In the genomic region with DNA sequence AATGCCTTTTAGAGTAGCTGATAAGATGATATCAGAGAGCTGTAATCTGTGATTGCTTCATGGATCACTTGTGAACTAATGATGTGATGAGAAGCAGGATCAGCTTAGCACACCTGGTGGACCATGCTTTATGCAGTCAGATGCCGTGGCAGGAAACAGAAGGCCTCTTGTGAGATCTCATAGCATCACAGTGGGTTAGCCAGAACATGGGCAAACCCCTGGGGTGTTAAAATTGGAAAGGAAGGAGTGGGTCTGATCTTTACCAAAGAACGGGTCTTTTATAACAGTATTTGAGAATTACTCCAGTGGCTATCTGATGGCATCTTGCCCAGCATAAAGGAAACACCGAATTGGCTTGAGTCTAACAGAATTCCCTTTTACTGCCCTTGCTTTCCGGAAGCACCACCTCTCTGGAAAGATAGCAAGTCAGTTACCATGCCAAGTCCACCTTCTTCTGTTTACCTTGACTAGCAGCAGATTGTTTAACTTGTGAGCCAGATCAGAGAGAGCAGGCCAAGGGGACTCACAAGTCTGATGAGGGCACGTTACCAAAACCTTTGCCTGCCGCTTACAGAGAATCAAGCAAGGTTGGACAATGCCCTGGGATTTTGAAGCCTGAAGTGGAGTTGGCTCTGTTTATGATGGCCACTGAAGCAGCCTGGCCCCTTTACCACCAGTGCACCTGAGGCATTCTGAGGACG, we compare ENCODE assay signal across 1 cellular context.
TF ChIP-seq lines count a peak whose summit lies in the region.

No MANE protein-coding gene starts in this region.

TF ChIP-seq in HepG2, 621 proteins besides CTCF, POLR2A, EP300 and RAD21 (continued from another document and continues in another):
- TF ChIP-seq ZMYM3 (CRISPR knock-in tag; IDR thresholded peaks at IDR 0.05) (peak; percentile 26), YEATS4 (CRISPR knock-in tag; IDR thresholded peaks at IDR 0.05; ENCODE audit: borderline replicate concordance) (no peak), ZNF24 (IDR thresholded peaks at IDR 0.05) (no peak), ZNF883 (CRISPR knock-in tag; IDR thresholded peaks at IDR 0.05; ENCODE audit: not compliant biosample characterization) (no peak), HOXA5 (CRISPR knock-in tag; IDR thresholded peaks at IDR 0.05) (no peak), RFXANK (CRISPR knock-in tag; IDR thresholded peaks at IDR 0.05) (0 out of 2 replicates have a peak, but pooled peaks have one; percentile 68), MIER2 (CRISPR knock-in tag; IDR thresholded peaks at IDR 0.05) (no peak), MAFG (CRISPR knock-in tag; IDR thresholded peaks at IDR 0.05) (no peak), RFX5 (IDR thresholded peaks at IDR 0.05; ENCODE audit: low read depth, low read length) (no peak), CEBPG (CRISPR knock-in tag; IDR thresholded peaks at IDR 0.05) (no peak), HOXA9 (CRISPR knock-in tag; IDR thresholded peaks at IDR 0.05; ENCODE audit: borderline replicate concordance) (no peak), HDAC2 (CRISPR knock-in tag; IDR thresholded peaks at IDR 0.05) (peak; percentile 67; the same call in 1 of the 2 replicates), ZKSCAN8 (CRISPR knock-in tag; IDR thresholded peaks at IDR 0.05; ENCODE audit: borderline replicate concordance) (no peak), KDM6A (CRISPR knock-in tag; IDR thresholded peaks at IDR 0.05; ENCODE audit: low read depth) (no peak; the same call in 1 of the 2 replicates), ISL2 (CRISPR knock-in tag; IDR thresholded peaks at IDR 0.05) (peak; percentile 67; the same call in 1 of the 2 replicates), ZNF367 (CRISPR knock-in tag; IDR thresholded peaks at IDR 0.05; ENCODE audit: borderline replicate concordance) (no peak), MLX (CRISPR knock-in tag; IDR thresholded peaks at IDR 0.05) (no peak), GPBP1L1 (CRISPR knock-in tag; IDR thresholded peaks at IDR 0.05) (no peak), GLMP (CRISPR knock-in tag; IDR thresholded peaks at IDR 0.05; ENCODE audit: borderline replicate concordance) (no peak), GLI4 (CRISPR knock-in tag; IDR thresholded peaks at IDR 0.05; ENCODE audit: borderline replicate concordance) (no peak), CENPX (CRISPR knock-in tag; IDR thresholded peaks at IDR 0.05) (no peak), ZNF12 (CRISPR knock-in tag; IDR thresholded peaks at IDR 0.05) (no peak), POLR2G (IDR thresholded peaks at IDR 0.05; ENCODE audit: low read depth, low read length) (no peak), MTF1 (CRISPR knock-in tag; IDR thresholded peaks at IDR 0.05) (no peak), XRCC5 (optimal IDR thresholded peaks at IDR 0.05; ENCODE audit: low read length) (peak; percentile 87), ARNTL (CRISPR knock-in tag; IDR thresholded peaks at IDR 0.05) (no peak), MAFK (conservative IDR thresholded peaks at IDR 0.05 in 1 of 2, IDR thresholded peaks at IDR 0.05 in 1 of 2; ENCODE audit: low read length in 2 of 2) (no peak), KAT2B (IDR thresholded peaks at IDR 0.05; ENCODE audit: borderline replicate concordance, low read depth, low read length) (no peak), GABPA (IDR thresholded peaks at IDR 0.05; ENCODE audit: low read depth, low read length) (no peak), GABPA (CRISPR knock-in tag; IDR thresholded peaks at IDR 0.05; ENCODE audit: low read depth) (peak; percentile 46), SMAD1 (CRISPR knock-in tag; IDR thresholded peaks at IDR 0.05; ENCODE audit: borderline replicate concordance, low read depth) (no peak), ARID2 (CRISPR knock-in tag; IDR thresholded peaks at IDR 0.05; ENCODE audit: borderline replicate concordance) (no peak), ZNF609 (CRISPR knock-in tag; IDR thresholded peaks at IDR 0.05; ENCODE audit: borderline replicate concordance) (no peak), ZNF260 (CRISPR knock-in tag; IDR thresholded peaks at IDR 0.05; ENCODE audit: borderline replicate concordance, low read depth) (no peak), YY1 (IDR thresholded peaks at IDR 0.05; ENCODE audit: insufficient read depth, insufficient replicate concordance, low read depth, low read length) (no peak), NFE2L1 (CRISPR knock-in tag; IDR thresholded peaks at IDR 0.05; ENCODE audit: borderline replicate concordance) (no peak), JUND (CRISPR knock-in tag; IDR thresholded peaks at IDR 0.05) (no peak), CAMTA2 (CRISPR knock-in tag; IDR thresholded peaks at IDR 0.05; ENCODE audit: borderline replicate concordance) (no peak), AFF4 (CRISPR knock-in tag; IDR thresholded peaks at IDR 0.05) (no peak), NR2F1 (CRISPR knock-in tag; IDR thresholded peaks at IDR 0.05) (peak in 1 of 2 experiments; percentile 17; a peak in 1 of 4 replicates), RELA (CRISPR knock-in tag; IDR thresholded peaks at IDR 0.05) (no peak), ZNF382 (CRISPR knock-in tag; IDR thresholded peaks at IDR 0.05; ENCODE audit: borderline replicate concordance) (no peak), CREM (IDR thresholded peaks at IDR 0.05) (no peak), CREM (CRISPR knock-in tag; IDR thresholded peaks at IDR 0.05) (no peak), ZNF691 (CRISPR knock-in tag; IDR thresholded peaks at IDR 0.05; ENCODE audit: borderline replicate concordance, low read depth) (no peak; the same call in 1 of the 2 replicates), RFX3 (CRISPR knock-in tag; IDR thresholded peaks at IDR 0.05) (no peak), NFRKB (IDR thresholded peaks at IDR 0.05) (no peak), ZNF207 (IDR thresholded peaks at IDR 0.05; ENCODE audit: borderline replicate concordance) (no peak), MTF2 (CRISPR knock-in tag; IDR thresholded peaks at IDR 0.05; ENCODE audit: borderline replicate concordance) (no peak)
- TF ChIP-seq, protein P1, sequence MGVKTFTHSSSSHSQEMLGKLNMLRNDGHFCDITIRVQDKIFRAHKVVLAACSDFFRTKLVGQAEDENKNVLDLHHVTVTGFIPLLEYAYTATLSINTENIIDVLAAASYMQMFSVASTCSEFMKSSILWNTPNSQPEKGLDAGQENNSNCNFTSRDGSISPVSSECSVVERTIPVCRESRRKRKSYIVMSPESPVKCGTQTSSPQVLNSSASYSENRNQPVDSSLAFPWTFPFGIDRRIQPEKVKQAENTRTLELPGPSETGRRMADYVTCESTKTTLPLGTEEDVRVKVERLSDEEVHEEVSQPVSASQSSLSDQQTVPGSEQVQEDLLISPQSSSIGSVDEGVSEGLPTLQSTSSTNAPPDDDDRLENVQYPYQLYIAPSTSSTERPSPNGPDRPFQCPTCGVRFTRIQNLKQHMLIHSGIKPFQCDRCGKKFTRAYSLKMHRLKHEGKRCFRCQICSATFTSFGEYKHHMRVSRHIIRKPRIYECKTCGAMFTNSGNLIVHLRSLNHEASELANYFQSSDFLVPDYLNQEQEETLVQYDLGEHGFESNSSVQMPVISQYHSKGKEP (CRISPR knock-in tag; IDR thresholded peaks at IDR 0.05), result no peak
- TF ChIP-seq, protein P2, sequence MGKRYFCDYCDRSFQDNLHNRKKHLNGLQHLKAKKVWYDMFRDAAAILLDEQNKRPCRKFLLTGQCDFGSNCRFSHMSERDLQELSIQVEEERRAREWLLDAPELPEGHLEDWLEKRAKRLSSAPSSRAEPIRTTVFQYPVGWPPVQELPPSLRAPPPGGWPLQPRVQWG (CRISPR knock-in tag; IDR thresholded peaks at IDR 0.05; ENCODE audit: borderline replicate concordance, low read depth), result no peak
- TF ChIP-seq, protein P3, sequence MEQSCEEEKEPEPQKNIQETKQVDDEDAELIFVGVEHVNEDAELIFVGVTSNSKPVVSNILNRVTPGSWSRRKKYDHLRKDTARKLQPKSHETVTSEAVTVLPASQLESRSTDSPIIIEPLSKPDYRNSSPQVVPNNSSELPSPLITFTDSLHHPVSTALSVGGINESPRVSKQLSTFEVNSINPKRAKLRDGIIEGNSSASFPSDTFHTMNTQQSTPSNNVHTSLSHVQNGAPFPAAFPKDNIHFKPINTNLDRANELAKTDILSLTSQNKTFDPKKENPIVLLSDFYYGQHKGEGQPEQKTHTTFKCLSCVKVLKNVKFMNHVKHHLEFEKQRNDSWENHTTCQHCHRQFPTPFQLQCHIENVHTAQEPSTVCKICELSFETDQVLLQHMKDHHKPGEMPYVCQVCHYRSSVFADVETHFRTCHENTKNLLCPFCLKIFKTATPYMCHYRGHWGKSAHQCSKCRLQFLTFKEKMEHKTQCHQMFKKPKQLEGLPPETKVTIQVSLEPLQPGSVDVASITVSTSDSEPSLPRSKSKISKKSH (CRISPR knock-in tag; IDR thresholded peaks at IDR 0.05; ENCODE audit: borderline replicate concordance), result no peak
